ENCODE assay signal across 20 cellular contexts in genomic region chr12:120106151-120106550, GRCh38. TPM values are rescaled to one million over a fixed set of nuclear protein-coding genes. Genes with fewer than 3 reads are reported as not detected.
DNase-seq lines count a peak whose midpoint lies in the region; ATAC-seq, FAIRE-seq and TF ChIP-seq lines count a peak whose summit lies in the region.
"Had no signal": no experiment of that assay in that cellular context is flagged by ENCODE, and none has a peak within 500 bp of the region (broad histone marks: within the 10 kb centered on the region; RNA-seq: fewer than 3 reads in every experiment).

No MANE protein-coding gene starts in this region.

- H3K27me3 ChIP-seq in HepG2 (ENCODE audit: control insufficient read depth in 1 of 2, insufficient read depth in 2 of 2, low read length in 2 of 2) (no peaks in the 10 kb centered on the region), right lobe of liver (no peaks in the 10 kb centered on the region)
- H3K27me3 ChIP-seq: BLaER1 had no signal

- peaks cover 20% of the 10 kb centered on the region; the same call in 1 of the 2 replicates for H4K20me1 ChIP-seq in HepG2 (ENCODE audit: insufficient read depth, low read length)
- H4K20me1 ChIP-seq in OCI-LY7 (ENCODE audit: insufficient read depth, low read length), result peaks cover 21% of the 10 kb centered on the region; the same call in 1 of the 2 replicates

- ATAC-seq in HepG2 (no peak), right lobe of liver (no peak)
- ATAC-seq in natural killer cell treated with Interleukin-12 subunit alpha and Interleukin-12 subunit beta and Interleukin-15 and Interleukin-18, amount 100 ng/mL, for 72 hours, result no peak
- ATAC-seq: A549, PC-3, SK-N-SH treated with all-trans-retinoic acid at 6 μM for 48 hours had no signal

- TF ChIP-seq POLR2A in HepG2 (IDR thresholded peaks at IDR 0.05; ENCODE audit: insufficient read depth in 1 of 2, low read depth in 2 of 2, low read length in 2 of 2) (no peak), right lobe of liver (IDR thresholded peaks at IDR 0.05) (no peak)

- CTCF ChIA-PET in HepG2 (lab: Yijun Ruan, JAX; ENCODE audit: low intra/inter-chr PET ratio, low total read pairs), result no interaction called here
- CTCF ChIA-PET in OCI-LY7 (lab: Charles Lee; ENCODE audit: unreplicated experiment), result no interaction called here

- in situ Hi-C loops in HepG2 (cut with HindIII; ENCODE audit: extremely low pct_ligation_motif_present, low pct_unique_long_range_greater_than_20kb), result no loop called here

- TF ChIP-seq EP300 in HepG2 (IDR thresholded peaks at IDR 0.05; ENCODE audit: low read depth in 2 of 2, low read length in 2 of 2) (no peak), HepG2 (CRISPR knock-in tag; IDR thresholded peaks at IDR 0.05; ENCODE audit: borderline replicate concordance) (no peak)

- peaks cover 51% of the 10 kb centered on the region for H3K79me2 ChIP-seq in HepG2 (ENCODE audit: insufficient read depth, low read length)
- H3K79me2 ChIP-seq in OCI-LY7 (ENCODE audit: insufficient read depth, low read depth, low read length), result peaks cover 58% of the 10 kb centered on the region

- POLR2A ChIA-PET in HepG2 (lab: Yijun Ruan, JAX), result interaction anchor here (1.3 kb wide), 1 partner anchor 10 kb away, joined by 3 read pairs; the partner anchor contains the start of gene RAB35
- POLR2A ChIA-PET in OCI-LY7 (lab: Charles Lee), result no interaction called here

- peak overlapping the region; percentile 7 for H3K27ac Mint-ChIP-seq in glutamatergic neuron (ENCODE audit: unreplicated experiment)
- H3K27ac Mint-ChIP-seq in natural killer cell treated with Interleukin-12 subunit alpha and Interleukin-12 subunit beta and Interleukin-15 and Interleukin-18, amount 100 ng/mL, for 72 hours, result peak overlapping the region in 1 of 2 donors; percentile 31

- peaks cover 9% of the 10 kb centered on the region for H3K27me3 Mint-ChIP-seq in glutamatergic neuron (ENCODE audit: unreplicated experiment)
- H3K27me3 Mint-ChIP-seq in natural killer cell treated with Interleukin-12 subunit alpha and Interleukin-12 subunit beta and Interleukin-15 and Interleukin-18, amount 100 ng/mL, for 72 hours, result no peaks in the 10 kb centered on the region
- H3K27me3 Mint-ChIP-seq: CD8-positive, alpha-beta memory T cell had no signal

- WGBS in HepG2 (ENCODE audit: low lambda C conversion rate), result 71% methylated on average over 1 of the region's 1 CpG
- WGBS in right lobe of liver (ENCODE audit: insufficient coverage, low coverage, low lambda C conversion rate, missing lambda C conversion rate), result 83% methylated on average over 1 of the region's 1 CpG

- intact Hi-C loops in HepG2 (cut with micrococcal nuclease; ENCODE audit: unreplicated experiment), result no loop called here
- intact Hi-C loops in right lobe of liver (cut with DNase I), result no loop called here
- intact Hi-C loops in OCI-LY7 (cut with micrococcal nuclease; ENCODE audit: unreplicated experiment), result no loop called here

- H3K4me1 Mint-ChIP-seq in glutamatergic neuron (ENCODE audit: low read depth, unreplicated experiment), result peaks cover 19% of the 10 kb centered on the region
- peaks cover 44 to 45% of the 10 kb centered on the region in 2 donors for H3K4me1 Mint-ChIP-seq in natural killer cell treated with Interleukin-12 subunit alpha and Interleukin-12 subunit beta and Interleukin-15 and Interleukin-18, amount 100 ng/mL, for 72 hours (ENCODE audit: low read depth in 2 of 2)

- DNase-seq in HepG2 (ENCODE audit: low spot score) (no peak), right lobe of liver (no peak), OCI-LY7 (ENCODE audit: low spot score) (no peak), glutamatergic neuron (no peak), NCI-H1436 treated with DMSO at 0.1 percent for 48 hours (lab: John Stamatoyannopoulos, UW) (no peak), MV-4-11 (lab: John Stamatoyannopoulos, UW) (no peak)
- no peak for DNase-seq in natural killer cell treated with Interleukin-12 subunit alpha and Interleukin-12 subunit beta and Interleukin-15 and Interleukin-18, amount 100 ng/mL, for 72 hours (ENCODE audit: low spot score)
- DNase-seq: CD8-positive, alpha-beta memory T cell; DMS79 treated with DMSO at 0.1 percent for 48 hours; NCI-H1105; NCI-H1694 treated with DMSO at 0.1 percent for 48 hours; NCI-H2107; NCI-H510A; NCI-H82; PC-3; SIG-M5 had no signal

- H3K9ac ChIP-seq in HepG2 (ENCODE audit: insufficient read depth, low read depth, low read length), result no peak overlapping the region
- H3K9ac ChIP-seq: BLaER1 had no signal

- H3K9me2 ChIP-seq in OCI-LY7 (ENCODE audit: insufficient read depth, low read length), result no peaks in the 10 kb centered on the region

- H3K36me3 ChIP-seq in HepG2 (replicated peaks in 1 of 2; ENCODE audit: control insufficient read depth in 1 of 2, insufficient read depth in 2 of 2, low read length in 2 of 2) (peaks cover 23 to 46% of the 10 kb centered on the region in 2 experiments; a peak in 4 of 5 replicates), right lobe of liver (peaks cover 0 to 16% (median 8%) of the 10 kb centered on the region in 4 donors), OCI-LY7 (ENCODE audit: insufficient read depth, low read length) (peaks cover 77% of the 10 kb centered on the region)

- TF ChIP-seq CTCF in HepG2 (CRISPR knock-in tag; IDR thresholded peaks at IDR 0.05) (no peak), right lobe of liver (IDR thresholded peaks at IDR 0.05) (no peak), OCI-LY7 (conservative IDR thresholded peaks at IDR 0.05; ENCODE audit: low read length) (no peak), glutamatergic neuron (IDR thresholded peaks at IDR 0.05; ENCODE audit: partially characterized antibody, unreplicated experiment) (no peak)

- no peak for TF ChIP-seq RAD21 in HepG2 (CRISPR knock-in tag; IDR thresholded peaks at IDR 0.05)

- H3K4me2 ChIP-seq in HepG2 (ENCODE audit: low read depth, low read length) (no peak overlapping the region), OCI-LY7 (ENCODE audit: low read length) (no peak overlapping the region)
- H3K4me2 ChIP-seq: A549, BLaER1 had no signal

- H3K4me3 ChIP-seq in HepG2 (replicated peaks in 1 of 3; ENCODE audit: insufficient read depth in 1 of 3, low read depth in 2 of 3, low read length in 3 of 3), result no peak overlapping the region
- no peak overlapping the region for H3K4me3 ChIP-seq in right lobe of liver
- H3K4me3 ChIP-seq in OCI-LY7 (ENCODE audit: low read depth, low read length, poor library complexity, severe bottlenecking), result no peak overlapping the region
- H3K4me3 ChIP-seq: A549, BLaER1, HAP-1 had no signal

- H3K27ac ChIP-seq in HepG2 (ENCODE audit: extremely low read length, insufficient read depth, low read length) (no peak overlapping the region), right lobe of liver (no peak overlapping the region), OCI-LY7 (ENCODE audit: low read depth, low read length, poor library complexity, severe bottlenecking) (no peak overlapping the region)
- H3K27ac ChIP-seq: A549, BLaER1 had no signal

- H2AFZ ChIP-seq in HepG2 (ENCODE audit: low read length), result no peak overlapping the region
- no peak overlapping the region for H2AFZ ChIP-seq in OCI-LY7 (ENCODE audit: low read length)

- no peak for FAIRE-seq in HepG2 (lab: Jason Lieb, UNC)
- FAIRE-seq: A549 had no signal

- peaks cover 5% of the 10 kb centered on the region for H3K9me3 Mint-ChIP-seq in glutamatergic neuron (ENCODE audit: unreplicated experiment)
- H3K9me3 Mint-ChIP-seq in natural killer cell treated with Interleukin-12 subunit alpha and Interleukin-12 subunit beta and Interleukin-15 and Interleukin-18, amount 100 ng/mL, for 72 hours, result no peaks in the 10 kb centered on the region
- H3K9me3 Mint-ChIP-seq: CD8-positive, alpha-beta memory T cell had no signal

- H3K9me3 ChIP-seq in HepG2 (ENCODE audit: low read length), result no peaks in the 10 kb centered on the region
- no peaks in the 10 kb centered on the region for H3K9me3 ChIP-seq in right lobe of liver
- H3K9me3 ChIP-seq in OCI-LY7 (ENCODE audit: low read length), result no peaks in the 10 kb centered on the region
- H3K9me3 ChIP-seq: A549, BLaER1, HAP-1 had no signal

- no peak overlapping the region for H3K4me3 Mint-ChIP-seq in glutamatergic neuron (ENCODE audit: unreplicated experiment)
- H3K4me3 Mint-ChIP-seq in natural killer cell treated with Interleukin-12 subunit alpha and Interleukin-12 subunit beta and Interleukin-15 and Interleukin-18, amount 100 ng/mL, for 72 hours, result no peak overlapping the region
- H3K4me3 Mint-ChIP-seq: CD8-positive, alpha-beta memory T cell had no signal

- BruUV-seq in HepG2 (replicated peaks; lab: Mats Ljungman, UMichigan) (TSS peak; percentile 48), OCI-LY7 (replicated peaks; lab: Mats Ljungman, UMichigan) (TSS peak; percentile 77)

- H3K4me1 ChIP-seq in HepG2 (ENCODE audit: insufficient read depth, low read length) (no peaks in the 10 kb centered on the region), right lobe of liver (peaks cover 0 to 6% (median 0%) of the 10 kb centered on the region in 4 donors), OCI-LY7 (ENCODE audit: insufficient read depth, low read length, poor library complexity, severe bottlenecking) (peaks cover 18% of the 10 kb centered on the region)
- H3K4me1 ChIP-seq: HAP-1 had no signal

- H3K36me3 Mint-ChIP-seq in glutamatergic neuron (ENCODE audit: unreplicated experiment), result no peaks in the 10 kb centered on the region
- peaks cover 6% of the 10 kb centered on the region for H3K36me3 Mint-ChIP-seq in natural killer cell treated with Interleukin-12 subunit alpha and Interleukin-12 subunit beta and Interleukin-15 and Interleukin-18, amount 100 ng/mL, for 72 hours

RNA-seq across cellular contexts. Expression of gene RAB35, which starts 10.4 kb away (rescaled TPM):
- total RNA-seq in HepG2 (2016; rRNA removed; fragmentation: Illumina TruSeq; extraction: Trizol), result 25.9 and 29.1 TPM in 2 replicates
- 3.9 and 4.0 TPM in 2 replicates for total RNA-seq in HepG2 (2016; cell fraction: cytosol; rRNA removed; fragmentation: Illumina TruSeq; extraction: Trizol; ENCODE audit: low read depth)
- 24.8 and 29.3 TPM in 2 replicates for total RNA-seq in HepG2 (2016; cell fraction: insoluble cytoplasmic fraction; rRNA removed; fragmentation: Illumina TruSeq; extraction: Trizol)
- 13.9 and 14.1 TPM in 2 replicates for total RNA-seq in HepG2 (2016; cell fraction: membrane; rRNA removed; fragmentation: Illumina TruSeq; extraction: Trizol)
- total RNA-seq in HepG2 (2016; cell fraction: nucleus; rRNA removed; fragmentation: Illumina TruSeq; extraction: Trizol), result 11.8 and 14.0 TPM in 2 replicates
- 25.2 and 32.2 TPM in 2 replicates for polyA plus RNA-seq in HepG2 (2011; rRNA removed)
- polyA plus RNA-seq in HepG2 (2011; cell fraction: cytosol; rRNA removed), result 23.4 and 25.8 TPM in 2 replicates
- polyA plus RNA-seq in HepG2 (2011; cell fraction: nucleus; rRNA removed), result 23.2 and 27.6 TPM in 2 replicates
- 24.8 and 25.8 TPM in 2 replicates for polyA plus RNA-seq in HepG2 (2012)
- polyA plus RNA-seq in HepG2 (2016; cell fraction: cytosol; fragmentation: Illumina TruSeq; extraction: Trizol; ENCODE audit: low read depth), result 4.8 and 4.9 TPM in 2 replicates
- polyA plus RNA-seq in HepG2 (2016; cell fraction: insoluble cytoplasmic fraction; fragmentation: Illumina TruSeq; extraction: Trizol; ENCODE audit: low read depth), result 33.1 and 35.6 TPM in 2 replicates
- polyA plus RNA-seq in HepG2 (2016; cell fraction: membrane; fragmentation: Illumina TruSeq; extraction: Trizol; ENCODE audit: low read depth), result 10.1 and 11.5 TPM in 2 replicates
- polyA plus RNA-seq in HepG2 (2016; cell fraction: nucleus; fragmentation: Illumina TruSeq; extraction: Trizol; ENCODE audit: insufficient read depth, low read depth), result 32.5 and 34.1 TPM in 2 replicates
- 49.8 and 64.9 TPM in 2 replicates for polyA minus RNA-seq in HepG2 (2011; rRNA and poly(A)+ RNA removed; ENCODE audit: low replicate concordance)
- polyA minus RNA-seq in HepG2 (2011; cell fraction: cytosol; rRNA and poly(A)+ RNA removed), result 17.8 and 21.5 TPM in 2 replicates
- polyA minus RNA-seq in HepG2 (2011; cell fraction: nucleus; rRNA and poly(A)+ RNA removed), result 8.6 and 10.9 TPM in 2 replicates
- total RNA-seq in right lobe of liver, result 10 to 100 TPM; 11.7 to 22.1 (median 14.7) TPM
- 30.9 and 42.2 TPM in 2 replicates for total RNA-seq in OCI-LY7 (2014; rRNA removed; shearing (Covaris generic))
- total RNA-seq in OCI-LY7 (2022), result 71.1 and 85.9 TPM in 2 replicates
- total RNA-seq in glutamatergic neuron (ENCODE audit: unreplicated experiment), result 57.2 TPM
- 10 to 100 TPM; 85.2 to 94.1 TPM for total RNA-seq in natural killer cell treated with Interleukin-12 subunit alpha and Interleukin-12 subunit beta and Interleukin-15 and Interleukin-18, amount 100 ng/mL, for 72 hours
